24 cellular contexts compared by ENCODE assay signal in the genomic region with DNA sequence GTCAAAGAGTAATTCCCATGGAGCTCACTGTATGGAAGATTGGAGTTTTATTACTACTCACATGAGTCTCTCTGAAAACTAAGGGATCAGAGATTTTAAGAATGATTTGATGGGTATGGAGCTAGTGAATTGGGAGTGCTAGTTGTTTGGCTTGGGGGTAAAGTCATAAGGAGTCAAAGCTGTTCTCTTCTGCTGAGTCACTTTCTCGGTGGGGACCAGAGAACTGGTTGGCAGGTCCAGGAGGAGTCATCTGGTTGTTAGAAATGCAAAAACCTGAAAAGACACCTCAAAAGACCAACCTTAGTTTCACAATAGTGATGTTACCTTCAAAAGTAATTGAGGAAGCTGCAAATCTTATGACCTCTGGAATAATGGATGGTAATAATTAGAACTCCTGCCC.
"Had no signal": no experiment of that assay in that cellular context is flagged by ENCODE, and none has a peak within 500 bp of the region (broad histone marks: within the 10 kb centered on the region; RNA-seq: fewer than 3 reads in every experiment).

No MANE protein-coding gene starts in this region.

- DNase-seq: activated CD4-positive, alpha-beta T cell treated with anti-CD3 and anti-CD28 coated beads, Interleukin-2, amount 10 ng/mL, durations not matched to agents 7 days and 5 days; activated CD4-positive, CD25-positive, alpha-beta regulatory T cell treated with anti-CD3 and anti-CD28 coated beads, Interleukin-2, amount 50 U/mL, for 72 hours; activated CD8-positive, alpha-beta memory T cell treated with anti-CD3 and anti-CD28 coated beads, Interleukin-2, amount 50 U/mL, for 4 hours; activated gamma-delta T cell treated with Interleukin-2 at 50 U/mL for 16 hours; activated T-cell treated with anti-CD3 and anti-CD28 coated beads for 4 hours; activated T-cell treated with anti-CD3 and anti-CD28 coated beads, Interleukin-2, amount 50 U/mL, for 4 hours; adrenal gland; body of pancreas; IMR-90; NCI-H1092 treated with DMSO at 0.1 percent for 48 hours; NCI-H1417; NCI-H146; NCI-H1930; NCI-H2081 treated with DMSO at 0.1 percent for 48 hours; NCI-H226; NCI-H446 treated with DMSO at 0.1 percent for 48 hours; NCI-H524; NCI-H69; NCI-H82; SHP77; SJCRH30 had no signal

- H3K27me3 Mint-ChIP-seq: activated CD4-positive, alpha-beta T cell treated with anti-CD3 and anti-CD28 coated beads, Interleukin-2, amount 10 ng/mL, durations not matched to agents 7 days and 5 days; activated naive CD4-positive, alpha-beta T cell treated with anti-CD3 and anti-CD28 coated beads, Interleukin-2, amount 50 U/mL, for 24 hours had no signal

- H3K27ac Mint-ChIP-seq: activated CD4-positive, alpha-beta T cell treated with anti-CD3 and anti-CD28 coated beads, Interleukin-2, amount 10 ng/mL, durations not matched to agents 7 days and 5 days; activated naive CD4-positive, alpha-beta T cell treated with anti-CD3 and anti-CD28 coated beads, Interleukin-2, amount 50 U/mL, for 24 hours had no signal

- ATAC-seq: body of pancreas, K562, Panc1 had no signal

- H3K4me3 Mint-ChIP-seq: activated CD4-positive, alpha-beta T cell treated with anti-CD3 and anti-CD28 coated beads, Interleukin-2, amount 10 ng/mL, durations not matched to agents 7 days and 5 days; activated naive CD4-positive, alpha-beta T cell treated with anti-CD3 and anti-CD28 coated beads, Interleukin-2, amount 50 U/mL, for 24 hours; activated T-cell treated with anti-CD3 and anti-CD28 coated beads, Interleukin-2, amount 50 U/mL, for 4 hours had no signal
